Comparison of ENCODE assay signal across 8 cellular contexts in the genomic region with DNA sequence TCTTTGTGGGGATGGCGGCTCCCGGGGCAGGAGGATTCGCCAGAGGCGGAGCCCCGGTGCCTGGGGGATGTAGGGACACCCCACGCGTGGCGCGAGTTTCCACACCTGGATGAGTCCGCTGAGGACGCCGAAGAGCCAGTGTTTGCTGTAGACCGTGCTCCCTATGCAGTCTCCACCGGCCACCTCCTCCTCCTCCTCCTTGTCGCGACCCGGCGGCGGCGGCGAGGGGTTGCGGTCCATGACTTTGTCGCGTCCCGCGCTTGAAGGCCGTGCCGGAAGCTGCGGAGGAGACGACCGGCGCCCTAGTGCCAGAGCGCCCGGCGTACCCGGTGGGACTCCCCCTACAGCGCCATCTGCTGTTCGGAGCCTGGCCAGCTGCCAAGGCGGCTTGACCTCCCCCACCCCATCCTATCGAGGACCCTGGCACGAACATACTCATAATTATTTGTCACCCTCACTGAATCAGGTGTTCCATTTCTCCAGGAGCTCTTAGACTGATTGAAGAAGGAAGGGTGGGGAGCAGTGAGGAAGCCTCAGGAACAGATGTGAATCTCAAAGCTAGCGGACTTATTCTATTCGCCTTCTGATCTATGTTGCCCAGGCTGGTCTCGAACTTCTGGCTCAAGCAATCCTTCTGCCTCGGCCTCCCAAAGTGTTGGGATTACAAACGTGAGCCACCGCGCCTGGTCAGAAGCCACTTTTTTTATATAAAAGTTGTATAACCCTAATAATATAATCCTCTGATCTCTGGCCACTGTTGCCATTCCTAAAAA. TPM values are rescaled to one million over a fixed set of nuclear protein-coding genes. Genes with fewer than 3 reads are reported as not detected.
DNase-seq lines count a peak whose midpoint lies in the region; ATAC-seq, FAIRE-seq and TF ChIP-seq lines count a peak whose summit lies in the region.

A gene with protein sequence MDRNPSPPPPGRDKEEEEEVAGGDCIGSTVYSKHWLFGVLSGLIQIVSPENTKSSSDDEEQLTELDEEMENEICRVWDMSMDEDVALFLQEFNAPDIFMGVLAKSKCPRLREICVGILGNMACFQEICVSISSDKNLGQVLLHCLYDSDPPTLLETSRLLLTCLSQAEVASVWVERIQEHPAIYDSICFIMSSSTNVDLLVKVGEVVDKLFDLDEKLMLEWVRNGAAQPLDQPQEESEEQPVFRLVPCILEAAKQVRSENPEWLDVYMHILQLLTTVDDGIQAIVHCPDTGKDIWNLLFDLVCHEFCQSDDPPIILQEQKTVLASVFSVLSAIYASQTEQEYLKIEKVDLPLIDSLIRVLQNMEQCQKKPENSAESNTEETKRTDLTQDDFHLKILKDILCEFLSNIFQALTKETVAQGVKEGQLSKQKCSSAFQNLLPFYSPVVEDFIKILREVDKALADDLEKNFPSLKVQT (minus strand): TSS at position 281 of the 773 bp plus-strand sequence. CDS start 41 bp downstream, at position 240.

- H3K9me3 ChIP-seq in KOPT-K1 (ENCODE audit: insufficient read depth, low read length, poor library complexity, severe bottlenecking), result no peaks in the 10 kb centered on the region

- peaks cover 23% of the 10 kb centered on the region for H3K36me3 Mint-ChIP-seq in activated T-helper 1 cell treated with anti-CD3 and anti-CD28 coated beads, Interleukin-12 subunit alpha, Interleukin-12 subunit beta, Interleukin-2, Interleukin-4 antibody, amounts not matched to agents 30 ng/mL and 10 ng/mL and 1 ng/mL, durations not matched to agents 14 hours and 24 hours and 36 hours (ENCODE audit: low read depth)
- H3K36me3 Mint-ChIP-seq in nephron (ENCODE audit: low read depth), result peaks cover 25% of the 10 kb centered on the region

- FAIRE-seq in RCC 7860 (lab: Jason Lieb, UNC), result no peak

- peak within 1 kb of the TSS; percentile 94 for H3K4me3 Mint-ChIP-seq in activated T-helper 1 cell treated with anti-CD3 and anti-CD28 coated beads, Interleukin-12 subunit alpha, Interleukin-12 subunit beta, Interleukin-2, Interleukin-4 antibody, amounts not matched to agents 30 ng/mL and 10 ng/mL and 1 ng/mL, durations not matched to agents 14 hours and 24 hours and 36 hours
- H3K4me3 Mint-ChIP-seq in nephron, result peak within 1 kb of the TSS; percentile 96 to 97 (median 97)

- peak within 1 kb of the TSS; percentile 88 for H3K27ac Mint-ChIP-seq in activated T-helper 1 cell treated with anti-CD3 and anti-CD28 coated beads, Interleukin-12 subunit alpha, Interleukin-12 subunit beta, Interleukin-2, Interleukin-4 antibody, amounts not matched to agents 30 ng/mL and 10 ng/mL and 1 ng/mL, durations not matched to agents 14 hours and 24 hours and 36 hours
- peak within 1 kb of the TSS; percentile 40 to 87 (median 80) for H3K27ac Mint-ChIP-seq in nephron

- peaks cover 33% of the 10 kb centered on the region for H3K4me1 Mint-ChIP-seq in activated T-helper 1 cell treated with anti-CD3 and anti-CD28 coated beads, Interleukin-12 subunit alpha, Interleukin-12 subunit beta, Interleukin-2, Interleukin-4 antibody, amounts not matched to agents 30 ng/mL and 10 ng/mL and 1 ng/mL, durations not matched to agents 14 hours and 24 hours and 36 hours (ENCODE audit: low read depth)
- H3K4me1 Mint-ChIP-seq in nephron, result peaks cover 14% of the 10 kb centered on the region

- H3K27ac ChIP-seq in KOPT-K1 (ENCODE audit: low read depth, low read length, poor library complexity, severe bottlenecking), result peak within 1 kb of the TSS; percentile 70

- peak; percentile 46 for TF ChIP-seq CTCF in fibroblast of pulmonary artery (IDR thresholded peaks at IDR 0.05; ENCODE audit: low read length, missing control alignments)
- peak; percentile 60 to 85 (median 67) for TF ChIP-seq CTCF in nephron (IDR thresholded peaks at IDR 0.05; ENCODE audit: unreplicated experiment in 3 of 3)

- DNase-seq in EH (ENCODE audit: low read depth), result peak; percentile 83
- peak; percentile 64 for DNase-seq in RCC 7860 (ENCODE audit: low spot score)
- DNase-seq in activated T-helper 1 cell treated with anti-CD3 and anti-CD28 coated beads, Interleukin-12 subunit alpha, Interleukin-12 subunit beta, Interleukin-2, Interleukin-4 antibody, amounts not matched to agents 30 ng/mL and 10 ng/mL and 1 ng/mL, durations not matched to agents 14 hours and 24 hours and 36 hours (ENCODE audit: low spot score), result peak; percentile 86
- DNase-seq in fibroblast of pulmonary artery (ENCODE audit: low read depth), result peak; percentile 75
- peak; percentile 98 for DNase-seq in stimulated activated naive CD8-positive, alpha-beta T cell treated with anti-CD3 and anti-CD28 coated beads, Interleukin-15, Interleukin-2, amounts not matched to agents 100 U/mL and 50 U/mL, for 24 hours

- intact Hi-C loops in activated T-helper 1 cell treated with anti-CD3 and anti-CD28 coated beads, Interleukin-12 subunit alpha, Interleukin-12 subunit beta, Interleukin-2, Interleukin-4 antibody, amounts not matched to agents 30 ng/mL and 10 ng/mL and 1 ng/mL, durations not matched to agents 14 hours and 24 hours and 36 hours (cut with micrococcal nuclease), result loop anchor here (1.0 to 10.0 kb wide), 9 partner anchors 93 to 1136 kb away; a partner anchor contains a TSS

- H3K9me3 Mint-ChIP-seq in activated T-helper 1 cell treated with anti-CD3 and anti-CD28 coated beads, Interleukin-12 subunit alpha, Interleukin-12 subunit beta, Interleukin-2, Interleukin-4 antibody, amounts not matched to agents 30 ng/mL and 10 ng/mL and 1 ng/mL, durations not matched to agents 14 hours and 24 hours and 36 hours, result no peaks in the 10 kb centered on the region
- H3K9me3 Mint-ChIP-seq in nephron, result no peaks in the 10 kb centered on the region

- peaks cover 34% of the 10 kb centered on the region for H3K36me3 ChIP-seq in KOPT-K1 (ENCODE audit: insufficient read depth, low read length)

- peaks cover 3% of the 10 kb centered on the region for H3K27me3 Mint-ChIP-seq in activated T-helper 1 cell treated with anti-CD3 and anti-CD28 coated beads, Interleukin-12 subunit alpha, Interleukin-12 subunit beta, Interleukin-2, Interleukin-4 antibody, amounts not matched to agents 30 ng/mL and 10 ng/mL and 1 ng/mL, durations not matched to agents 14 hours and 24 hours and 36 hours (ENCODE audit: insufficient read depth)
- H3K27me3 Mint-ChIP-seq in nephron (ENCODE audit: low read depth), result peaks cover 1% of the 10 kb centered on the region

- ATAC-seq in GM21786 (IDR thresholded peaks at IDR 0.05; ENCODE audit: unreplicated experiment), result peak; percentile 97
- peak; percentile 100 for ATAC-seq in stimulated activated naive CD8-positive, alpha-beta T cell treated with anti-CD3 and anti-CD28 coated beads, Interleukin-15, Interleukin-2, amounts not matched to agents 100 U/mL and 50 U/mL, for 24 hours

- H3K4me3 ChIP-seq in fibroblast of pulmonary artery (replicated peaks; ENCODE audit: low read depth, low read length), result peak within 1 kb of the TSS; percentile 94

RNA-seq across cellular contexts. Expression of the gene that starts here (rescaled TPM):
- 42.5 and 42.9 TPM in 2 replicates for total RNA-seq in activated T-helper 1 cell treated with anti-CD3 and anti-CD28 coated beads, Interleukin-12 subunit alpha, Interleukin-12 subunit beta, Interleukin-2, Interleukin-4 antibody, amounts not matched to agents 30 ng/mL and 10 ng/mL and 1 ng/mL, durations not matched to agents 14 hours and 24 hours and 36 hours

Comparison
In these comparisons a context has a peak if more than half of its experiments do, and no peak if none do; other contexts are left out.
1. Peak in every context shown above with its lines: DNase-seq, ATAC-seq, H3K4me3 ChIP-seq and H3K27ac ChIP-seq.